Comparison of ENCODE assay signal across 16 cellular contexts in the genomic region with DNA sequence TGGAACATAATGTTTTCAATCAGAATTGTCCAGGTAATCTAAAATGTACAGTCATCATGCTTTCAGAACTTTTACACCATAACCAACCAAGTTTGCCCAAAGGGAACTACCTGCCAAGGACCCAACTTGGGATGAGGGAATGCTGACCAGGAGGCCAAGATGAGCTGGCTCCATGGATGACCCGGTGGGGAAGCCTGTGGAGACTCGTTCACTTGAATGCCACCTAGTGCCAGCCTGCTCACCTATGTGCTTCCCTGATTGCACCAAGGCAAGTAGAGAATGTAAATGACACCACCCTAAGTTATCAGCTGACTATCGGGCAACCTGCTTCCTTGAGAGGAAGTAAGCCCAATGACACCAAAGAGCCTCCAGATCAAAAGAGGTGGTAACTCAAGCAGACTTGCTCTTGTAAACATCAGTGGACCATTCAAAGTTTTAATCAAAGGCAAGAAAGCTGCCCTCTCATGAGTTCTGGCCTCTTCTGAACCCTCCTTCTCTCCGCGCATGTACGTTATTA.
"Had no signal": no experiment of that assay in that cellular context is flagged by ENCODE, and none has a peak within 500 bp of the region (broad histone marks: within the 10 kb centered on the region; RNA-seq: fewer than 3 reads in every experiment).

No MANE protein-coding gene starts in this region.

- DNase-seq: activated B cell treated with CpG ODN at 0.5 μM for 24 hours; activated CD4-positive, alpha-beta T cell treated with anti-CD3 and anti-CD28 coated beads, Interleukin-2, amount 50 U/mL, for 4 hours; activated CD8-positive, alpha-beta memory T cell treated with anti-CD3 and anti-CD28 coated beads, Interleukin-2, amount 10 ng/mL, durations not matched to agents 7 days and 5 days; activated T-cell treated with anti-CD3 and anti-CD28 coated beads, Interleukin-2, amount 50 U/mL, for 4 hours; cerebellar nuclear complex; effector memory CD4-positive, alpha-beta T cell; islet precursor cell; mucosa of descending colon; naive thymus-derived CD4-positive, alpha-beta T cell; SIG-M5; T-helper 17 cell; tibial artery had no signal

- H3K27ac Mint-ChIP-seq: activated B cell treated with CpG ODN at 0.5 μM for 24 hours; activated CD8-positive, alpha-beta memory T cell treated with anti-CD3 and anti-CD28 coated beads, Interleukin-2, amount 10 ng/mL, durations not matched to agents 7 days and 5 days; dendritic cell treated with granulocyte-macrophage colony-stimulating factor and Interleukin-4, amounts not matched to agents 40 ng/mL and 50 ng/mL, for 4 days; stimulated activated effector memory CD8-positive, alpha-beta T cell treated with anti-CD3 and anti-CD28 coated beads, Interleukin-12 subunit alpha, Interleukin-12 subunit beta, amount 100 ng/mL, for 72 hours; T-helper 17 cell had no signal

- H3K36me3 Mint-ChIP-seq: activated CD8-positive, alpha-beta memory T cell treated with anti-CD3 and anti-CD28 coated beads, Interleukin-2, amount 10 ng/mL, durations not matched to agents 7 days and 5 days; stimulated activated effector memory CD8-positive, alpha-beta T cell treated with anti-CD3 and anti-CD28 coated beads, Interleukin-12 subunit alpha, Interleukin-12 subunit beta, amount 100 ng/mL, for 72 hours had no signal

- H3K27me3 ChIP-seq: neutrophil, tibial artery had no signal

- ATAC-seq: activated CD8-positive, alpha-beta memory T cell treated with anti-CD3 and anti-CD28 coated beads, Interleukin-2, amount 10 ng/mL, durations not matched to agents 7 days and 5 days; activated T-cell treated with anti-CD3 and anti-CD28 coated beads, Interleukin-2, amount 50 U/mL, for 4 hours; left lobe of liver; mucosa of descending colon; naive thymus-derived CD4-positive, alpha-beta T cell; stimulated activated effector memory CD8-positive, alpha-beta T cell treated with anti-CD3 and anti-CD28 coated beads, Interleukin-12 subunit alpha, Interleukin-12 subunit beta, amount 100 ng/mL, for 72 hours; T-helper 17 cell had no signal

- H3K9me3 ChIP-seq: mucosa of descending colon, neutrophil, tibial artery had no signal

- H3K9me3 Mint-ChIP-seq: activated B cell treated with CpG ODN at 0.5 μM for 24 hours; activated T-cell treated with anti-CD3 and anti-CD28 coated beads, Interleukin-2, amount 50 U/mL, for 4 hours; dendritic cell treated with granulocyte-macrophage colony-stimulating factor and Interleukin-4, amounts not matched to agents 40 ng/mL and 50 ng/mL, for 4 days; naive thymus-derived CD4-positive, alpha-beta T cell; stimulated activated effector memory CD8-positive, alpha-beta T cell treated with anti-CD3 and anti-CD28 coated beads, Interleukin-12 subunit alpha, Interleukin-12 subunit beta, amount 100 ng/mL, for 72 hours had no signal

- H3K27me3 Mint-ChIP-seq: activated B cell treated with CpG ODN at 0.5 μM for 24 hours; dendritic cell treated with granulocyte-macrophage colony-stimulating factor and Interleukin-4, amounts not matched to agents 40 ng/mL and 50 ng/mL, for 4 days had no signal

- H3K27ac ChIP-seq: neutrophil, tibial artery had no signal

- H3K4me3 ChIP-seq: mucosa of descending colon, tibial artery had no signal

- H3K4me1 Mint-ChIP-seq: activated B cell treated with CpG ODN at 0.5 μM for 24 hours had no signal

- H3K4me3 Mint-ChIP-seq: activated B cell treated with CpG ODN at 0.5 μM for 24 hours; activated CD8-positive, alpha-beta memory T cell treated with anti-CD3 and anti-CD28 coated beads, Interleukin-2, amount 10 ng/mL, durations not matched to agents 7 days and 5 days; activated T-cell treated with anti-CD3 and anti-CD28 coated beads, Interleukin-2, amount 50 U/mL, for 4 hours; dendritic cell treated with granulocyte-macrophage colony-stimulating factor and Interleukin-4, amounts not matched to agents 40 ng/mL and 50 ng/mL, for 4 days; stimulated activated effector memory CD8-positive, alpha-beta T cell treated with anti-CD3 and anti-CD28 coated beads, Interleukin-12 subunit alpha, Interleukin-12 subunit beta, amount 100 ng/mL, for 72 hours; T-helper 17 cell had no signal
